ENCODE assay signal across 11 cellular contexts in the genomic region with DNA sequence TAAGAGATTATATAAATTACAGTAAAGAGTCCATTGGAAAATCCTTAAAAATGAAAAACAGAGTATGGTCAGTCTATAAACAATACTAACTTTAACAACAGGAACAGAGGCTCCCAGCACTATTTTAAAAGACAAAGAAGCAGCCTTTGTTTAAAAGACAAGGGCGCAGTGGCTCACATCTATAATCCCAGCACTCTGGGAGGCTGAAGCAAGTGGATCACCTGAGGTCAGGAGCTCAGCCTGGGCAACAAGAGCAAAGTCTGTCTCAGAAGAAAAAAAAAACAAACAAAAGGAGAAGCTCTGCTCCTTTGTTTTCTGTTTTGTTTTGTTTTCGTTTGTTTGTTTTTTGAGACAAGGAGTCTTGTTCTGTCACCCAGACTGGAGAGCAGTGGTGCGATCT.
DNase-seq lines count a peak whose midpoint lies in the region; TF ChIP-seq lines count a peak whose summit lies in the region.
"Had no signal": no experiment of that assay in that cellular context is flagged by ENCODE, and none has a peak within 500 bp of the region (broad histone marks: within the 10 kb centered on the region; RNA-seq: fewer than 3 reads in every experiment).

No MANE protein-coding gene starts in this region.

- no peak overlapping the region for H2BK5ac ChIP-seq in H9 (ENCODE audit: insufficient read length, low read length)

- no peaks in the 10 kb centered on the region for H3K79me1 ChIP-seq in H9 (ENCODE audit: insufficient read depth, low read depth, low read length, poor library complexity, severe bottlenecking)

- H3K27ac ChIP-seq in H9 (ENCODE audit: insufficient read length, low read depth, low read length) (no peak overlapping the region), WERI-Rb-1 (peak overlapping the region; percentile 59)
- H3K27ac ChIP-seq: C4-2B had no signal

- DNase-seq in ELF-1 (ENCODE audit: low read depth, low spot score) (peak; percentile 65), H9 (peak; percentile 50), WERI-Rb-1 (peak; percentile 77), nephron progenitor cell (no peak), OCI-M1 (lab: John Stamatoyannopoulos, UW) (no peak), posterior vena cava (ENCODE audit: low spot score) (no peak)
- no peak for DNase-seq in stimulated activated naive CD4-positive, alpha-beta T cell (lab: John Stamatoyannopoulos, UW)
- DNase-seq: BE2C; CD4-positive, alpha-beta memory T cell; DMS79 had no signal

- no peak overlapping the region for H3K4me3 Mint-ChIP-seq in H9
- H3K4me3 Mint-ChIP-seq in nephron progenitor cell: no peak overlapping the region
- H3K4me3 Mint-ChIP-seq: CD4-positive, alpha-beta memory T cell had no signal

- intact Hi-C loops in posterior vena cava (cut with DNase I): no loop called here

- H2BK15ac ChIP-seq in H9 (ENCODE audit: low read depth, low read length): no peak overlapping the region

- H3K4me1 ChIP-seq in H9 (ENCODE audit: insufficient read depth, low read length): peaks cover 4% of the 10 kb centered on the region; the same call in 1 of the 2 replicates
- H3K4me1 ChIP-seq: BE2C had no signal

- H3K9me3 Mint-ChIP-seq in H9: peaks cover 0 to 9% of the 10 kb centered on the region in 2 experiments; a peak in 2 of 5 replicates
- H3K9me3 Mint-ChIP-seq in nephron progenitor cell: peaks cover 8% of the 10 kb centered on the region

- H3K36me3 ChIP-seq in WERI-Rb-1: peaks cover 2% of the 10 kb centered on the region; the same call in 1 of the 2 replicates
- H3K36me3 ChIP-seq: BE2C had no signal

- H3K9ac ChIP-seq in H9 (ENCODE audit: extremely low read depth, insufficient read length, low read length): no peak overlapping the region

- H3K4me3 ChIP-seq in WERI-Rb-1 (ENCODE audit: low read depth, low read length): no peak overlapping the region

- H3K56ac ChIP-seq in H9 (ENCODE audit: insufficient read length, low read depth, low read length): no peak overlapping the region

- H3K23ac ChIP-seq in H9 (ENCODE audit: insufficient read length, low read depth, low read length): no peak overlapping the region

- H3K27me3 ChIP-seq in H9 (ENCODE audit: insufficient read depth, low read length): no peaks in the 10 kb centered on the region
- no peaks in the 10 kb centered on the region for H3K27me3 ChIP-seq in WERI-Rb-1 (ENCODE audit: insufficient read depth, low read depth, severe bottlenecking)
- H3K27me3 ChIP-seq: BE2C had no signal

- H4K8ac ChIP-seq in H9 (replicated peaks; ENCODE audit: insufficient read length, low read depth, low read length): no peak overlapping the region

- H4K20me1 ChIP-seq in H9 (ENCODE audit: control insufficient read depth, insufficient read depth, insufficient read length): no peaks in the 10 kb centered on the region

- no peak overlapping the region for H3K14ac ChIP-seq in H9 (ENCODE audit: insufficient read depth, low read length)

- H3K4ac ChIP-seq in H9 (ENCODE audit: low read depth, low read length): no peak overlapping the region

- WGBS in H9 (ENCODE audit: extremely low coverage, insufficient read length, low lambda C conversion rate): no CpG with 5 or more reads among the region's 3 CpGs

- H3K4me1 Mint-ChIP-seq in H9: peaks cover 46 to 61% of the 10 kb centered on the region in 2 experiments
- H3K4me1 Mint-ChIP-seq in nephron progenitor cell: peaks cover 58% of the 10 kb centered on the region

- no peak overlapping the region for H2AFZ ChIP-seq in H9 (ENCODE audit: low read length)

- no peak for TF ChIP-seq CTCF in H9 (conservative IDR thresholded peaks at IDR 0.05)
- TF ChIP-seq CTCF in WERI-Rb-1 (IDR thresholded peaks at IDR 0.05; ENCODE audit: low read depth, low read length): no peak
- TF ChIP-seq CTCF in nephron progenitor cell (IDR thresholded peaks at IDR 0.05): no peak

- H3K23me2 ChIP-seq in H9 (ENCODE audit: insufficient read length, low read depth, low read length, poor library complexity, severe bottlenecking): no peaks in the 10 kb centered on the region

- H3K27me3 Mint-ChIP-seq in H9 (ENCODE audit: low read depth) (no peaks in the 10 kb centered on the region), nephron progenitor cell (ENCODE audit: low read depth, poor library complexity) (no peaks in the 10 kb centered on the region)
- H3K27me3 Mint-ChIP-seq: CD4-positive, alpha-beta memory T cell had no signal

- no peaks in the 10 kb centered on the region for H3K79me2 ChIP-seq in H9 (ENCODE audit: insufficient read depth, low read length)

- no peak overlapping the region for H2BK20ac ChIP-seq in H9 (ENCODE audit: low read depth, low read length, poor library complexity, severe bottlenecking)

- no peak overlapping the region for H4K91ac ChIP-seq in H9 (ENCODE audit: insufficient read length, low read depth, low read length)

- H3K9me3 ChIP-seq in H9 (ENCODE audit: control insufficient read depth, low read depth, low read length) (no peaks in the 10 kb centered on the region), WERI-Rb-1 (ENCODE audit: severe bottlenecking) (peaks cover 3% of the 10 kb centered on the region)

- no peak overlapping the region for H2BK12ac ChIP-seq in H9 (ENCODE audit: insufficient read length, low read depth, low read length)

- no peak overlapping the region for H4K5ac ChIP-seq in H9 (ENCODE audit: insufficient read length, low read depth, low read length)

- H2AK5ac ChIP-seq in H9 (ENCODE audit: insufficient read length, low read length): no peak overlapping the region

- H3K27ac Mint-ChIP-seq in H9 (peak overlapping the region in 1 of 3 experiments; percentile 80; a peak in 1 of 7 replicates), nephron progenitor cell (peak overlapping the region; percentile 68)

- H3K4me2 ChIP-seq in H9 (ENCODE audit: insufficient read depth, insufficient read length, low read length): no peak overlapping the region

- H2BK120ac ChIP-seq in H9 (ENCODE audit: low read depth, low read length, poor library complexity, severe bottlenecking): no peak overlapping the region

- H3T11ph ChIP-seq in H9 (ENCODE audit: low read length): no peak overlapping the region

- H3K36me3 Mint-ChIP-seq in H9 (ENCODE audit: insufficient read depth in 1 of 3, low read depth in 3 of 3) (peaks cover 0 to 16% (median 4%) of the 10 kb centered on the region in 3 experiments; a peak in 3 of 7 replicates), nephron progenitor cell (ENCODE audit: low read depth) (peaks cover 22% of the 10 kb centered on the region)

- H3K18ac ChIP-seq in H9 (ENCODE audit: insufficient read length, low read depth, low read length): no peak overlapping the region

Comparison
In these comparisons a context has a peak if more than half of its experiments do, and no peak if none do; other contexts are left out.
1. DNase-seq: peak in ELF-1 (single experiment), H9 (single experiment) and WERI-Rb-1 (single experiment); none in nephron progenitor cell (single experiment), OCI-M1 (single experiment), posterior vena cava (single experiment) and stimulated activated naive CD4-positive, alpha-beta T cell (0 of 6).